ENCODE assay signal across 1 cellular context in genomic region chr1:34859442-34860200, GRCh38.
A peak's percentile ranks its signal among the peaks of the same experiment; 100 is the strongest.
TF ChIP-seq lines count a peak whose summit lies in the region.

SMIM12 (minus strand) TSS chr1:34859749; CDS start chr1:34855977, 3,772 bp downstream.

TF ChIP-seq in K562, 482 proteins besides CTCF, POLR2A, EP300 and RAD21 (continued from another document and continues in another):
- TF ChIP-seq MLLT1 (IDR thresholded peaks at IDR 0.05) = peak in 1 of 2 experiments; percentile 81; a peak in 2 of 4 replicates
- peak; percentile 86 for TF ChIP-seq ARNT (IDR thresholded peaks at IDR 0.05)
- TF ChIP-seq MYC (IDR thresholded peaks at IDR 0.05; ENCODE audit: low read depth, low read length) = peak; percentile 100
- TF ChIP-seq MYC (CRISPR knock-in tag; IDR thresholded peaks at IDR 0.05; ENCODE audit: borderline replicate concordance, low read depth) = 0 out of 2 replicates have a peak, but pooled peaks have one; percentile 64
- TF ChIP-seq NCOA6 (IDR thresholded peaks at IDR 0.05) = no peak
- TF ChIP-seq E2F6 (IDR thresholded peaks at IDR 0.05; ENCODE audit: borderline replicate concordance in 1 of 2, extremely low read depth in 1 of 2, insufficient read depth in 1 of 2, insufficient read length in 1 of 2, low read depth in 1 of 2, low read length in 1 of 2, poor library complexity in 1 of 2, severe bottlenecking in 1 of 2) = peak; percentile 97
- TF ChIP-seq ZBTB43 (CRISPR knock-in tag; IDR thresholded peaks at IDR 0.05) = peak; percentile 26; the same call in 1 of the 2 replicates
- TF ChIP-seq ATF2 (CRISPR knock-in tag; IDR thresholded peaks at IDR 0.05) = peak; percentile 67; the same call in 1 of the 2 replicates
- TF ChIP-seq ZNF639 (CRISPR knock-in tag; conservative IDR thresholded peaks at IDR 0.05 in 1 of 2, IDR thresholded peaks at IDR 0.05 in 1 of 2) = peak in 1 of 2 experiments; percentile 93; a peak in 1 of 4 replicates
- no peak for TF ChIP-seq THRAP3 (IDR thresholded peaks at IDR 0.05; ENCODE audit: borderline replicate concordance)
- TF ChIP-seq ZBTB40 (IDR thresholded peaks at IDR 0.05) = peak; percentile 93
- peak; percentile 40; the same call in 1 of the 2 replicates for TF ChIP-seq ZBTB40 (CRISPR knock-in tag; IDR thresholded peaks at IDR 0.05)
- no peak for TF ChIP-seq RUNX1 (IDR thresholded peaks at IDR 0.05; ENCODE audit: low read depth)
- TF ChIP-seq TAF1 (IDR thresholded peaks at IDR 0.05; ENCODE audit: control insufficient read depth, extremely low read depth, insufficient read depth, low read length, severe bottlenecking) = peak; percentile 91
- TF ChIP-seq GMEB1 (CRISPR knock-in tag; IDR thresholded peaks at IDR 0.05) = peak; percentile 43; the same call in 1 of the 2 replicates
- TF ChIP-seq ELK1 (CRISPR knock-in tag; IDR thresholded peaks at IDR 0.05) = no peak; the same call in 1 of the 2 replicates
- TF ChIP-seq NFATC3 (IDR thresholded peaks at IDR 0.05) = peak; percentile 82; the same call in 1 of the 2 replicates
- no peak for TF ChIP-seq POLR3A (IDR thresholded peaks at IDR 0.05; ENCODE audit: borderline replicate concordance, extremely low read depth, insufficient read depth, insufficient read length)
- TF ChIP-seq NR2C2 (CRISPR knock-in tag; IDR thresholded peaks at IDR 0.05) = peak; percentile 91
- TF ChIP-seq NR2C2 (tag; IDR thresholded peaks at IDR 0.05) = peak; percentile 99
- 0 out of 2 replicates have a peak, but pooled peaks have one; percentile 64 for TF ChIP-seq HOXB6 (CRISPR knock-in tag; IDR thresholded peaks at IDR 0.05; ENCODE audit: borderline replicate concordance)
- TF ChIP-seq FOXK2 (conservative IDR thresholded peaks at IDR 0.05 in 1 of 2, IDR thresholded peaks at IDR 0.05 in 1 of 2; ENCODE audit: low read depth in 2 of 2) = peak; percentile 80 to 88
- TF ChIP-seq ZNF584 (CRISPR knock-in tag; IDR thresholded peaks at IDR 0.05; ENCODE audit: low read depth) = 0 out of 2 replicates have a peak, but pooled peaks have one; percentile 64
- TF ChIP-seq ZBTB9 (CRISPR knock-in tag; IDR thresholded peaks at IDR 0.05) = peak; percentile 50; the same call in 1 of the 2 replicates
